In the genomic region with DNA sequence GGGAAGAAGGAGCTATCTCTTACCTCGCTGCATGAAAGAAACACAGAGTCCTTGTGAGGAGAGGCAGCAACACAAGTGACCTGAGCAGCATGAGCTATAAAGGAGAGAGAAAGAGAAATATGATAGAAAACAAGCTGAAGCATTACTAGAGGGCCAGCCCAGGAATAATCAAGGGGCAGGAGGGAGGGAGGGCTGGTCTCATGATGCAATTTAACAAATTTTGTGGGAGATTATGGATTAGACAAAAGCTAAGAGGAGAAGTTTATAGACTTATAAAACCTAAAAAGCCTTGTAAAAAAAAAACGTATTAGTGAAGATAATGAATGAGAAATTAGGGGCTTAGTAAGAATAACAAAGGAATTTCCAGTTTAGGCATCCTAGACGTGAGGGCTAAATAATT, we compare ENCODE assay signal across 1 cellular context.
TF ChIP-seq lines count a peak whose summit lies in the region.

No MANE protein-coding gene starts in this region.

TF ChIP-seq in SK-N-SH treated with all-trans-retinoic acid at 6 μM for 48 hours, 23 proteins besides CTCF, POLR2A, EP300 and RAD21 (continued from another document):
- no peak for TF ChIP-seq ARNTL (CRISPR knock-in tag; IDR thresholded peaks at IDR 0.05; ENCODE audit: borderline replicate concordance, low read depth)
